ENCODE assay signal across 8 cellular contexts in the genomic region with DNA sequence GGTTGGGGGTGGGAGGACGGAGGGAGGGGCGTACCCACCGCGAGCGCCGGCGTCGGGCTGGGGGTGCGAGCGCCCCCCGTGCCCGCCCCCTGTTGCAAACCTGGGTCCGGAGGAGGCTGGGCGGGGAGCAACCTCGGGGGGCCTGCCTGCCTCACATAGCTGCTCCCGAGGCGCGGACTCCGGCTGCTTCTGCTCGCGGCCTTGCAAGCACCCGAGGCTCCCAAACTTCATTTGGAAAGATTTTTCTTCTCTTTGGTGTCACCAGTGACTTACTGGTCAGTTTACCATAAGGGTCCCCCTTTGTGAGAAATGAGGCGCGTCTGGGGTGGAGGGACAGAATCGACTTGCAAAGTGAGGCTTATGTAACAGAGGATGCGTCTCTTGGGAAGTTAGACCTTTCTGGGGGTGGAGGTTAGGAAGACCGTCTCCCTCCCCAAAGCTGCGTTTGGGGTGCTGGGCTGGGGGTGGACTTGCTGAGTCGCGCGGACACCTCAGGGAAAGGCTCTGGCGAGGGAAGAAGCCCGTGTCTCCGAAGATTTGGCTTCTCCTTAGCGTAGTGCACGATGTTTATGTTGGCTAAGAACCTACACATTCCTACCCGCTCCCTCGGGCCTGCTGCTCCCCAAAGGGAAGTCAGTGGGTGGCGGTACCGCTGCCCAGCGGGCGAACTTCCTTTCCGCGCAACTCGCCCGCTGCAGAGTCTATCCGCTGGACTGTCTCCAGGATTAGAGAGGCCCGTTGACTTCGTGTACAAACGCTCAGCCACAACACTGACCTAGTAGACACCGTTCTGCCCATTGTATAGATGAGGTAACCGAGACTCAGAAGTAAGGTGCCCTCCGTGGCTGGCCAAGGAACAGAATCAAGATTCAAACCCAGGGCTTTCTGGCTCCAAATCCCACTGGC. TPM values are rescaled to one million over a fixed set of nuclear protein-coding genes. Genes with fewer than 3 reads are reported as not detected.
DNase-seq lines count a peak whose midpoint lies in the region; ATAC-seq and TF ChIP-seq lines count a peak whose summit lies in the region.

No MANE protein-coding gene starts in this region.

- H3K4me3 Mint-ChIP-seq in brain = peak overlapping the region; percentile 72 to 86 (median 79)

- H3K9me3 ChIP-seq in left lung (no peaks in the 10 kb centered on the region), testis (no peaks in the 10 kb centered on the region)

- ATAC-seq in HG03342 (IDR thresholded peaks at IDR 0.05; ENCODE audit: unreplicated experiment) (peak; percentile 6), left lung (peak; percentile 37)

- intact Hi-C loops in left lung (cut with DNase I) (no loop called here), testis (cut with DNase I; ENCODE audit: low total_unique reads) (no loop called here)

- no peaks in the 10 kb centered on the region for H3K36me3 Mint-ChIP-seq in brain

- no peak for TF ChIP-seq POLR2A in testis (IDR thresholded peaks at IDR 0.05)

- DNase-seq in G401 (ENCODE audit: low spot score) (peak; percentile 5), left lung (peak; percentile 70 to 84), testis (no peak), NCI-H1105 treated with DMSO at 0.1 percent for 48 hours (lab: John Stamatoyannopoulos, UW) (no peak), cerebellar cortex (ENCODE audit: low spot score) (no peak), NCI-H524 treated with DMSO at 0.1 percent for 48 hours (lab: John Stamatoyannopoulos, UW) (no peak)

- H3K36me3 ChIP-seq in left lung = no peaks in the 10 kb centered on the region
- H3K36me3 ChIP-seq in testis (ENCODE audit: low read depth, missing control alignments) = no peaks in the 10 kb centered on the region

- peaks cover 32 to 82% of the 10 kb centered on the region in 2 donors for H3K4me1 ChIP-seq in left lung
- H3K4me1 ChIP-seq in testis = peaks cover 10% of the 10 kb centered on the region

- TF ChIP-seq CTCF in brain (conservative IDR thresholded peaks at IDR 0.05) (no peak), left lung (IDR thresholded peaks at IDR 0.05) (no peak), testis (IDR thresholded peaks at IDR 0.05) (no peak)

- peaks cover 0 to 41% of the 10 kb centered on the region in 2 donors for H3K27me3 ChIP-seq in left lung
- no peaks in the 10 kb centered on the region for H3K27me3 ChIP-seq in testis

- peak overlapping the region in 2 of 5 experiments; percentile 45 to 56 for H3K27ac Mint-ChIP-seq in brain

- peaks cover 0 to 4% (median 0%) of the 10 kb centered on the region in 5 experiments for H3K9me3 Mint-ChIP-seq in brain

- 13 to 20% methylated on average over 35 to 53 of the region's 53 CpGs for WGBS in testis, 2 donors

- peaks cover 66% of the 10 kb centered on the region for H3K27me3 Mint-ChIP-seq in brain

- H3K4me3 ChIP-seq in left lung = peak overlapping the region; percentile 57 to 61
- peak overlapping the region; percentile 63 to 64 for H3K4me3 ChIP-seq in testis

- in situ Hi-C loops in G401 (cut with HindIII; ENCODE audit: low sequenced_read_pairs) = no loop called here

- H3K27ac ChIP-seq in left lung = peak overlapping the region; percentile 73 to 77
- H3K27ac ChIP-seq in testis = peak overlapping the region; percentile 70 to 76

- peaks cover 11% of the 10 kb centered on the region for H3K4me1 Mint-ChIP-seq in brain

RNA-seq across cellular contexts. Expression of gene TMEM37, which starts 0.6 kb away (rescaled TPM):
- total RNA-seq in G401 (2014; rRNA removed; shearing (Covaris generic)) = 0.37 and 3.1 TPM in 2 replicates
- polyA plus RNA-seq in brain (ENCODE audit: insufficient read depth, low read depth, low replicate concordance) (1.9 TPM), testis (ENCODE audit: insufficient read depth, low read depth, low replicate concordance) (9.0 TPM)
- total RNA-seq in left lung (10 to 100 TPM; 15.3 to 31.2 TPM), testis (10 to 100 TPM in 1 of 2 donors, 1 to 10 TPM in 1; 7.0 to 14.2 TPM)

Comparison
In these comparisons a context has a peak if more than half of its experiments do, and no peak if none do; other contexts are left out.
1. DNase-seq: peak in G401 (single experiment) and left lung (2 of 2); none in testis (single experiment), NCI-H1105 treated with DMSO at 0.1 percent for 48 hours (single experiment), cerebellar cortex (single experiment) and NCI-H524 treated with DMSO at 0.1 percent for 48 hours (single experiment).